Comparison of ENCODE assay signal across 1 cellular context in the genomic region with DNA sequence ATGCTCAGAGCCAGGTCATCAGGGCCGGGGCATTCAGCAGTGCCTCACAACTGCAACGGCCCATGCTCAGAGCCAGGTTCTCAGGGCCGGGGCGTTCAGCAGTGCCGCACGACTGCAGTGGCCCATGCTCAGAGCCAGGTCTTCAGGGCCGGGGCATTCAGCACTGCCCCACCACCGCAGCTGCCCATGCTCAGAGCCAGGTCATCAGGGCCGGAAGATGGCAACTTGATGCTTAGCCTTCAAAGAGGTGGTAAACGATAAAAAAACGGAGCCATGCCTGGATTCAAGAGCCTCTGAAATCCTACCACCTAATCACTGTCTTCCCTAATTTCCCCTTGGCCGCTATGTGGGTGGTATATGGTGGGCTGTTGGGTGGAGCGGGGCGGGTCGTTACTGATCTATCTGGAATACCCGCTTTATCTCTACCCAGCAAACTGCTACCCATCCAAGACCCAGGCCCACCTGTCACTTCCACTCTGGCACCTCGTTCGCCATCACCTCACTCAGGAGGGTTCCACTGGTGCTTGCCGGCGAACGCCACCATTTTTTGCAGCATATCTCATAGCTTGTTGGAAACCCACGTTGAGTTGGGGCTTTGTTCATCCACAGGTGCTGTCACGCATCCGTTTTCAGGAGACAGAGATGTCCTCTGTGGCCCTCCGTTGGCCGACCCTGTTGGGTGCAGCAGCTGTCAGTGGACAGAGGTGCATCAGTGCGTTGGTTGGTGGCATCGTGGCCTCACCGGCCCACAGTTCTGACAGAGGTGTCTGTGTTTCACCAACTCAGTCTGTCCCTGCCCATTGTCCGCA.
TF ChIP-seq lines count a peak whose summit lies in the region.

No MANE protein-coding gene starts in this region.

TF ChIP-seq in WTC11, 78 proteins besides CTCF, POLR2A, EP300 and RAD21 (continued from another document):
- TF ChIP-seq, protein P1, sequence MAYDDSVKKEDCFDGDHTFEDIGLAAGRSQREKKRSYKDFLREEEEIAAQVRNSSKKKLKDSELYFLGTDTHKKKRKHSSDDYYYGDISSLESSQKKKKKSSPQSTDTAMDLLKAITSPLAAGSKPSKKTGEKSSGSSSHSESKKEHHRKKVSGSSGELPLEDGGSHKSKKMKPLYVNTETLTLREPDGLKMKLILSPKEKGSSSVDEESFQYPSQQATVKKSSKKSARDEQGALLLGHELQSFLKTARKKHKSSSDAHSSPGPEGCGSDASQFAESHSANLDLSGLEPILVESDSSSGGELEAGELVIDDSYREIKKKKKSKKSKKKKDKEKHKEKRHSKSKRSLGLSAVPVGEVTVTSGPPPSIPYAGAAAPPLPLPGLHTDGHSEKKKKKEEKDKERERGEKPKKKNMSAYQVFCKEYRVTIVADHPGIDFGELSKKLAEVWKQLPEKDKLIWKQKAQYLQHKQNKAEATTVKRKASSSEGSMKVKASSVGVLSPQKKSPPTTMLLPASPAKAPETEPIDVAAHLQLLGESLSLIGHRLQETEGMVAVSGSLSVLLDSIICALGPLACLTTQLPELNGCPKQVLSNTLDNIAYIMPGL (CRISPR knock-in tag; IDR thresholded peaks at IDR 0.05): no peak
- no peak for TF ChIP-seq HMGA2 (CRISPR knock-in tag; IDR thresholded peaks at IDR 0.05)
- TF ChIP-seq ZNF219 (CRISPR knock-in tag; IDR thresholded peaks at IDR 0.05; ENCODE audit: borderline replicate concordance): no peak
- no peak for TF ChIP-seq SP1 (CRISPR knock-in tag; conservative IDR thresholded peaks at IDR 0.05)
- no peak for TF ChIP-seq FOXJ3 (CRISPR knock-in tag; IDR thresholded peaks at IDR 0.05; ENCODE audit: borderline replicate concordance)
- TF ChIP-seq FOXP1 (CRISPR knock-in tag; IDR thresholded peaks at IDR 0.05; ENCODE audit: borderline replicate concordance): no peak
- TF ChIP-seq ZNF121 (CRISPR knock-in tag; IDR thresholded peaks at IDR 0.05): no peak
- TF ChIP-seq, protein P2, sequence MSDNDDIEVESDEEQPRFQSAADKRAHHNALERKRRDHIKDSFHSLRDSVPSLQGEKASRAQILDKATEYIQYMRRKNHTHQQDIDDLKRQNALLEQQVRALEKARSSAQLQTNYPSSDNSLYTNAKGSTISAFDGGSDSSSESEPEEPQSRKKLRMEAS (CRISPR knock-in tag; IDR thresholded peaks at IDR 0.05): no peak
